In genomic region chr18:78589916-78590437, GRCh38 we compare ENCODE assay signal across 33 cellular contexts.
"Had no signal": no experiment of that assay in that cellular context is flagged by ENCODE, and none has a peak within 500 bp of the region (broad histone marks: within the 10 kb centered on the region; RNA-seq: fewer than 3 reads in every experiment).

No MANE protein-coding gene starts in this region.

- H3K36me3 ChIP-seq: MG63, SJCRH30 had no signal

- H3K4me2 ChIP-seq: PC-9 had no signal

- DNase-seq: Kasumi-1, KG1, MG63, NCI-H1048, NCI-H1092 treated with DMSO at 0.1 percent for 48 hours, NCI-H1105 treated with DMSO at 0.1 percent for 48 hours, NCI-H1436, NCI-H146, NCI-H1694, NCI-H187, NCI-H1930, NCI-H2029 treated with DMSO at 0.1 percent for 48 hours, NCI-H2081 treated with DMSO at 0.1 percent for 48 hours, NCI-H2107, NCI-H2171, NCI-H226, NCI-H446 treated with DMSO at 0.1 percent for 48 hours, NCI-H510A, NCI-H524, NCI-H526, NCI-H69, NCI-H748 treated with DMSO at 0.1 percent for 48 hours, NCI-H82, PC-9, SHP77, SIG-M5, SJCRH30 had no signal

- H2AFZ ChIP-seq: PC-9 had no signal

- ATAC-seq: Panc1, Right ventricle myocardium inferior, SK-N-SH treated with all-trans-retinoic acid at 6 μM for 48 hours had no signal

- H3K27me3 ChIP-seq: MG63, SJCRH30 had no signal

- H3K4me3 ChIP-seq: MG63, PC-9, SJCRH30, SK-N-MC had no signal

- H3K9me3 ChIP-seq: MG63, SJCRH30 had no signal

- H3K4me1 ChIP-seq: SJCRH30 had no signal

- H3K27ac ChIP-seq: PC-9, RWPE1, SJCRH30, SK-N-MC had no signal

- FAIRE-seq: RCC 7860 had no signal
